In the genomic region with DNA sequence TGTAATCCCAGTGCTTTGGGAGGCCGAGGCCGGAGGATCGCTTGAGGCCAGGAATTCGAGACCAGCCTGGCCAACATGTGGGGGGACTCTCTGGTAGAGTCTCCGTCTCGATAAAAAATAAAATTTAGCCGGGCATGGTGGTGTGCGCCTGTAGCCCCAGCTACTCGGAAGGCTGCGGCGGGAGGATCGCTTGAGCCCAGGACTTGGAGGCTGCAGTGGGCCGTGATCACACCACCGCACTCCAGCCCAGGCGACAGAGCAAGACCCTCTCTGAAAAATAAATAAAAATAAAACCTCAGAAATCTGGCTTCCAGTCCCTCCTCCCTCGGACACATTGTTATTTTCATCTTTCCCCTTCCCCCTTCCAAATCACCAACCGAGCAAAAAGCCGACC, we compare ENCODE assay signal across 6 cellular contexts. TPM values are rescaled to one million over a fixed set of nuclear protein-coding genes. Genes with fewer than 3 reads are reported as not detected.
DNase-seq lines count a peak whose midpoint lies in the region; ATAC-seq lines count a peak whose summit lies in the region.

No MANE protein-coding gene starts in this region.

- no peaks in the 10 kb centered on the region for H3K9me3 ChIP-seq in T-helper 17 cell (ENCODE audit: control insufficient read depth, low read length, poor library complexity, severe bottlenecking)

- H3K4me3 ChIP-seq in iPS-11a (ENCODE audit: low read depth, low read length): peak overlapping the region; percentile 78
- H3K4me3 ChIP-seq in urinary bladder (ENCODE audit: low read depth, low read length): peak overlapping the region; percentile 53

- peak overlapping the region; percentile 100 for H3K27ac Mint-ChIP-seq in T-helper 17 cell

- H3K36me3 Mint-ChIP-seq in T-helper 17 cell (ENCODE audit: low read depth): peaks cover 2% of the 10 kb centered on the region

- H3K27me3 Mint-ChIP-seq in T-helper 17 cell: no peaks in the 10 kb centered on the region

- WGBS in urinary bladder: 1% methylated on average over 18 of the region's 18 CpGs

- H3K4me3 Mint-ChIP-seq in T-helper 17 cell: peak overlapping the region; percentile 97

- DNase-seq in T-helper 17 cell: peak in 1 of 3 donors; percentile 20
- no peak for DNase-seq in putamen (ENCODE audit: low spot score)

- H3K36me3 ChIP-seq in urinary bladder (ENCODE audit: insufficient read depth): peaks cover 5% of the 10 kb centered on the region

- H3K27ac ChIP-seq in urinary bladder (ENCODE audit: low read depth): peak overlapping the region; percentile 39

- H3K4me1 ChIP-seq in urinary bladder (ENCODE audit: insufficient read depth): no peaks in the 10 kb centered on the region

- peak; percentile 8 for ATAC-seq in GM21723 (IDR thresholded peaks at IDR 0.05; ENCODE audit: unreplicated experiment)
- peak; percentile 12 for ATAC-seq in T-helper 17 cell
- ATAC-seq in HG03565 (IDR thresholded peaks at IDR 0.05; ENCODE audit: unreplicated experiment): no peak

- H3K4me1 Mint-ChIP-seq in T-helper 17 cell: peaks cover 40% of the 10 kb centered on the region

RNA-seq across cellular contexts. Expression of a gene that starts 0.3 kb away (rescaled TPM):
- total RNA-seq in T-helper 17 cell: 10 to 100 TPM; 49.9 to 51.1 TPM
- total RNA-seq in urinary bladder: 26.2 TPM
- 5.9 TPM for polyA plus RNA-seq in urinary bladder

RNA-seq across cellular contexts. Expression of a gene that starts 0.8 kb away (rescaled TPM):
- total RNA-seq in T-helper 17 cell: 10 to 100 TPM in 1 of 2 donors, 1 to 10 TPM in 1; 7.9 to 11.1 TPM
- total RNA-seq in urinary bladder: 5.1 TPM
- polyA plus RNA-seq in urinary bladder: 19.2 TPM

RNA-seq across cellular contexts. Expression of a gene that starts 16.3 kb away (rescaled TPM):
- total RNA-seq in T-helper 17 cell: under 1 TPM; 0.40 to 0.60 TPM
- total RNA-seq in urinary bladder: not detected
- polyA plus RNA-seq in urinary bladder: 0.23 TPM

RNA-seq across cellular contexts. Expression of a gene that starts 20.0 kb away (rescaled TPM):
- total RNA-seq in T-helper 17 cell (1 to 10 TPM in 1 of 2 donors, under 1 TPM in 1; 0.52 to 1.5 TPM), urinary bladder (11.4 TPM)
- 14.6 TPM for polyA plus RNA-seq in urinary bladder

RNA-seq across cellular contexts. Expression of a gene that starts 20.3 kb away (rescaled TPM):
- total RNA-seq in T-helper 17 cell (10 to 100 TPM; 37.9 to 38.9 TPM), urinary bladder (8.7 TPM)
- polyA plus RNA-seq in urinary bladder: 25.4 TPM
